8 cellular contexts compared by ENCODE assay signal in genomic region chr17:8153550-8153956, GRCh38. TPM values are rescaled to one million over a fixed set of nuclear protein-coding genes. Genes with fewer than 3 reads are reported as not detected.
DNase-seq lines count a peak whose midpoint lies in the region; ATAC-seq and TF ChIP-seq lines count a peak whose summit lies in the region.

No MANE protein-coding gene starts in this region.

- H3K27ac ChIP-seq in substantia nigra (ENCODE audit: low read depth, low read length, poor library complexity, severe bottlenecking) = peak overlapping the region; percentile 99

- H3K36me3 ChIP-seq in mucosa of descending colon (ENCODE audit: low read depth) = peaks cover 12% of the 10 kb centered on the region

- H3K4me1 ChIP-seq in mucosa of descending colon (ENCODE audit: low read depth) = peaks cover 49% of the 10 kb centered on the region

- DNase-seq in AG09319 (ENCODE audit: extremely low read depth, low read depth) (peak; percentile 85), HS-5 (ENCODE audit: low read depth) (peak; percentile 85), epithelial cell of proximal tubule (ENCODE audit: low read depth) (peak; percentile 94), mucosa of descending colon (peak; percentile 80 to 87 (median 80)), substantia nigra (lab: John Stamatoyannopoulos, UW) (peak in 36 of 49 donors; percentile 11 to 82 (median 52)), NCI-H748 (lab: John Stamatoyannopoulos, UW; ENCODE audit: unreplicated experiment) (no peak)
- DNase-seq in activated CD4-positive, alpha-beta memory T cell treated with anti-CD3 and anti-CD28 coated beads, Interleukin-2, amount 10 ng/mL, durations not matched to agents 7 days and 5 days = no peak

- ATAC-seq in mucosa of descending colon (peak; percentile 38), GM18909 (IDR thresholded peaks at IDR 0.05; ENCODE audit: poor library complexity, unreplicated experiment) (no peak)

- H3K4me3 ChIP-seq in epithelial cell of proximal tubule (ENCODE audit: low read depth, low read length) (peak overlapping the region; percentile 90), mucosa of descending colon (no peak overlapping the region)

- no peaks in the 10 kb centered on the region for H3K27me3 Mint-ChIP-seq in activated CD4-positive, alpha-beta memory T cell treated with anti-CD3 and anti-CD28 coated beads, Interleukin-2, amount 10 ng/mL, durations not matched to agents 7 days and 5 days

- intact Hi-C loops in mucosa of descending colon (cut with DNase I, micrococcal nuclease) = no loop called here

- H3K4me3 Mint-ChIP-seq in activated CD4-positive, alpha-beta memory T cell treated with anti-CD3 and anti-CD28 coated beads, Interleukin-2, amount 10 ng/mL, durations not matched to agents 7 days and 5 days = peak overlapping the region; percentile 84

- no peaks in the 10 kb centered on the region for H3K9me3 Mint-ChIP-seq in activated CD4-positive, alpha-beta memory T cell treated with anti-CD3 and anti-CD28 coated beads, Interleukin-2, amount 10 ng/mL, durations not matched to agents 7 days and 5 days

- peaks cover 28% of the 10 kb centered on the region for H3K36me3 Mint-ChIP-seq in activated CD4-positive, alpha-beta memory T cell treated with anti-CD3 and anti-CD28 coated beads, Interleukin-2, amount 10 ng/mL, durations not matched to agents 7 days and 5 days (ENCODE audit: low read depth)

- POLR2A ChIA-PET in activated CD4-positive, alpha-beta memory T cell treated with anti-CD3 and anti-CD28 coated beads, Interleukin-2, amount 10 ng/mL, durations not matched to agents 7 days and 5 days (lab: Charles Lee) = interaction anchor here (0.6 to 16.5 kb wide), 11 partner anchors 10 to 230 kb away, joined by 3 to 653 read pairs (median 6); partner anchors contain the start of genes BORCS6, CTC1, RANGRF and TMEM107

- peaks cover 40% of the 10 kb centered on the region for H3K4me1 Mint-ChIP-seq in activated CD4-positive, alpha-beta memory T cell treated with anti-CD3 and anti-CD28 coated beads, Interleukin-2, amount 10 ng/mL, durations not matched to agents 7 days and 5 days

- TF ChIP-seq CTCF in AG09319 (IDR thresholded peaks at IDR 0.05; ENCODE audit: low read depth, low read length) (no peak), epithelial cell of proximal tubule (conservative IDR thresholded peaks at IDR 0.05; ENCODE audit: low read depth, low read length) (no peak), mucosa of descending colon (IDR thresholded peaks at IDR 0.05) (no peak)

- H3K27ac Mint-ChIP-seq in activated CD4-positive, alpha-beta memory T cell treated with anti-CD3 and anti-CD28 coated beads, Interleukin-2, amount 10 ng/mL, durations not matched to agents 7 days and 5 days = peak overlapping the region; percentile 84

- H3K9me3 ChIP-seq in mucosa of descending colon = no peaks in the 10 kb centered on the region

- CTCF ChIA-PET in activated CD4-positive, alpha-beta memory T cell treated with anti-CD3 and anti-CD28 coated beads, Interleukin-2, amount 10 ng/mL, durations not matched to agents 7 days and 5 days (lab: Charles Lee) = no interaction called here

RNA-seq across cellular contexts. Expression of gene PER1, which starts 1.3 kb away (rescaled TPM):
- total RNA-seq in activated CD4-positive, alpha-beta memory T cell treated with anti-CD3 and anti-CD28 coated beads, Interleukin-2, amount 10 ng/mL, durations not matched to agents 7 days and 5 days = 10 to 100 TPM; 53.5 to 56.6 TPM
- 13.1 and 17.1 TPM in 2 replicates for total RNA-seq in epithelial cell of proximal tubule
- 100 to 1,000 TPM in 1 of 3 donors, 10 to 100 TPM in 2; 14.9 to 185 (median 84.0) TPM for total RNA-seq in mucosa of descending colon

RNA-seq across cellular contexts. Expression of gene VAMP2, which starts 9.2 kb away (rescaled TPM):
- 10 to 100 TPM; 75.2 to 79.1 TPM for total RNA-seq in activated CD4-positive, alpha-beta memory T cell treated with anti-CD3 and anti-CD28 coated beads, Interleukin-2, amount 10 ng/mL, durations not matched to agents 7 days and 5 days
- total RNA-seq in epithelial cell of proximal tubule (2.1 and 7.0 TPM in 2 replicates), mucosa of descending colon (10 to 100 TPM; 56.4 to 77.2 (median 62.8) TPM)

RNA-seq across cellular contexts. Expression of gene TMEM107, which starts 22.6 kb away (rescaled TPM):
- 10 to 100 TPM; 49.7 to 53.9 TPM for total RNA-seq in activated CD4-positive, alpha-beta memory T cell treated with anti-CD3 and anti-CD28 coated beads, Interleukin-2, amount 10 ng/mL, durations not matched to agents 7 days and 5 days
- total RNA-seq in epithelial cell of proximal tubule (16.9 and 24.3 TPM in 2 replicates), mucosa of descending colon (10 to 100 TPM in 1 of 3 donors, 1 to 10 TPM in 2; 8.0 to 19.1 (median 9.6) TPM)

RNA-seq across cellular contexts. Expression of gene HES7, which starts 29.6 kb away (rescaled TPM):
- total RNA-seq in activated CD4-positive, alpha-beta memory T cell treated with anti-CD3 and anti-CD28 coated beads, Interleukin-2, amount 10 ng/mL, durations not matched to agents 7 days and 5 days = 1 to 10 TPM; 1.4 to 1.5 TPM
- total RNA-seq in epithelial cell of proximal tubule (0.35 TPM in 1 of 2 replicates, not detected in the other), mucosa of descending colon (under 1 TPM in 1 of 3 donors, not detected in 2; 0.28 TPM)

RNA-seq across cellular contexts. Expression of gene ALOXE3, which starts 35.2 kb away (rescaled TPM):
- not detected for total RNA-seq in activated CD4-positive, alpha-beta memory T cell treated with anti-CD3 and anti-CD28 coated beads, Interleukin-2, amount 10 ng/mL, durations not matched to agents 7 days and 5 days
- total RNA-seq in epithelial cell of proximal tubule = 0.36 TPM in 1 of 2 replicates, not detected in the other
- total RNA-seq in mucosa of descending colon = not detected

Comparison
In these comparisons a context has a peak if more than half of its experiments do, and no peak if none do; other contexts are left out.
1. DNase-seq: peak in AG09319 (single experiment), HS-5 (single experiment), epithelial cell of proximal tubule (single experiment), mucosa of descending colon (3 of 3) and substantia nigra (36 of 49); none in activated CD4-positive, alpha-beta memory T cell treated with anti-CD3 and anti-CD28 coated beads, Interleukin-2, amount 10 ng/mL, durations not matched to agents 7 days and 5 days (single experiment) and NCI-H748 (single experiment).